ENCODE assay signal across 18 cellular contexts in the genomic region with DNA sequence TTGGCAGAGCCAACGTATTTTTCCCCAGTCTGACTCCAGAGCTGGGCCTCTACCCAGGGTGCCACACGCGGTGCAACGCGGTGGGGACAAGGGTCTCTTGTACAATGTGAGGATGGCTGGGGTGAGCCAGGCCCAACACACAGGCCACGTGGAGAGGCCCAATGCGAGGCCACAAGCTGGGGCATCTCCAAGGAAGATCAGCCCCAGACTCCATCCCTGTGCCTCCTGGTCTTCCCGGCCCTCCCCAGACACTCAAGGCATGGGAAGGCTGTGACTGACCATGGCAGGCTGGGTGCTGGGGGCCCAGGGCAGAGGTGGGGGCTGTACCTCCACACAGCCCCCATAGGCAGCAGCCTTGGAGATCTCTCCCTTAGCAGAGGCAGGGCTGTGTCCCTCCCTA.
"Had no signal": no experiment of that assay in that cellular context is flagged by ENCODE, and none has a peak within 500 bp of the region (broad histone marks: within the 10 kb centered on the region; RNA-seq: fewer than 3 reads in every experiment).

No MANE protein-coding gene starts in this region.

- H3K36me3 ChIP-seq: SJSA1, tibial artery, WERI-Rb-1 had no signal

- DNase-seq: activated CD4-positive, alpha-beta T cell treated with anti-CD3 and anti-CD28 coated beads, Interleukin-2, amount 50 U/mL, for 1 hour; activated CD4-positive, CD25-positive, alpha-beta regulatory T cell treated with anti-CD3 and anti-CD28 coated beads, Interleukin-2, amount 50 U/mL, for 72 hours; activated CD8-positive, alpha-beta T cell treated with anti-CD3 and anti-CD28 coated beads, Interleukin-2, amount 10 ng/mL, durations not matched to agents 7 days and 5 days; activated gamma-delta T cell; activated naive CD4-positive, alpha-beta T cell treated with anti-CD3 and anti-CD28 coated beads, Interleukin-2, amount 50 U/mL, for 16 hours; effector memory CD4-positive, alpha-beta T cell; hypothalamus; left colon; stimulated activated CD4-positive, alpha-beta T cell treated with anti-CD3 and anti-CD28 coated beads, Interleukin-4, amount 100 ng/mL, for 24 hours; stimulated activated naive CD4-positive, alpha-beta T cell treated with Interleukin-2 at 50 U/mL for 16 hours; T-helper 1 cell; WERI-Rb-1 had no signal

- H3K27me3 ChIP-seq: SJSA1 had no signal

- H3K27ac ChIP-seq: SJSA1, tibial artery, WERI-Rb-1 had no signal

- H3K4me1 ChIP-seq: SJSA1, tibial artery had no signal

- H3K4me3 ChIP-seq: SJSA1, tibial artery had no signal

- FAIRE-seq: endothelial cell of umbilical vein, frontal cortex, islet of Langerhans, TTC549 had no signal
